In the genomic region with DNA sequence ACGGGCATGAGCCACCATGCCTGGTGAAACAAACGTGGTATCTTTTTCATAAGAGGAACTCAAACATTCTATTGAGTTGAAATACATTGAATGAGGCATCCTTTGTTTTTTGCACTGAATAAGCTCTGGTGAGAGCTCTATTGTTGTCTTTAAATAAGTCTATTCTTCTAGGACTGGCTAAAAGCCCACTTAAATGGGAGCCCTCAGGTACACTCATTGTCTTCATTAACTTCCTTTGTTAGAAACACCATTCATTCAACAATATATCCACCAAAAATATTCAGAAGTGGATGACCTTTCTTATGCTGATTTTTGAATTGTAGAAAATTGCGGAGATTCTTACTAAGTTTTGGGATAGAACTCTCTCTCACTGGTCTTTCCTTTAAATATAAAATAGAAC, we compare ENCODE assay signal across 26 cellular contexts.
"Had no signal": no experiment of that assay in that cellular context is flagged by ENCODE, and none has a peak within 500 bp of the region (broad histone marks: within the 10 kb centered on the region; RNA-seq: fewer than 3 reads in every experiment).

No MANE protein-coding gene starts in this region.

- DNase-seq: activated CD4-positive, alpha-beta T cell treated with anti-CD3 and anti-CD28 coated beads for 48 hours; activated CD4-positive, alpha-beta T cell treated with anti-CD3 and anti-CD28 coated beads, Interleukin-2, amount 50 U/mL, for 48 hours; activated CD8-positive, alpha-beta memory T cell treated with anti-CD3 and anti-CD28 coated beads, Interleukin-2, amount 10 ng/mL, durations not matched to agents 7 days and 5 days; activated effector memory CD4-positive, alpha-beta T cell treated with Interleukin-2 at 50 U/mL for 16 hours; activated naive CD4-positive, alpha-beta T cell; activated T-cell treated with anti-CD3 and anti-CD28 coated beads, Interleukin-2, amount 50 U/mL, for 24 hours; aorta; caudate nucleus; MG63; MV-4-11; NCI-H1092 treated with DMSO at 0.1 percent for 48 hours; NCI-H1417 treated with DMSO at 0.1 percent for 48 hours; NCI-H1694; NCI-H2029; NCI-H2171; NCI-H2227 treated with DMSO at 0.1 percent for 48 hours; NCI-H446 treated with DMSO at 0.1 percent for 48 hours; NCI-H524 treated with DMSO at 0.1 percent for 48 hours; NCI-H82; OCI-M1; RPMI8226; T-helper 1 cell; WERI-Rb-1 had no signal

- ATAC-seq: activated CD4-positive, CD25-positive, alpha-beta regulatory T cell treated with anti-CD3 and anti-CD28 coated beads, Interleukin-2, amount 50 U/mL, for 24 hours; activated CD8-positive, alpha-beta memory T cell treated with anti-CD3 and anti-CD28 coated beads, Interleukin-2, amount 10 ng/mL, durations not matched to agents 7 days and 5 days; Panc1; Right ventricle myocardium inferior had no signal
